17 cellular contexts compared by ENCODE assay signal in genomic region chr11:123421589-123421988, GRCh38. TPM values are rescaled to one million over a fixed set of nuclear protein-coding genes. Genes with fewer than 3 reads are reported as not detected.
DNase-seq lines count a peak whose midpoint lies in the region; ATAC-seq, FAIRE-seq and TF ChIP-seq lines count a peak whose summit lies in the region.
"Had no signal": no experiment of that assay in that cellular context is flagged by ENCODE, and none has a peak within 500 bp of the region (broad histone marks: within the 10 kb centered on the region; RNA-seq: fewer than 3 reads in every experiment).

No MANE protein-coding gene starts in this region.

- no peaks in the 10 kb centered on the region for H3K9me1 ChIP-seq in K562 (ENCODE audit: control insufficient read depth, insufficient read depth, low read length)

- H3K79me2 ChIP-seq in K562 (ENCODE audit: control insufficient read depth, insufficient read depth, low read length): no peaks in the 10 kb centered on the region

- CTCF ChIA-PET in K562 (lab: Yijun Ruan, JAX; ENCODE audit: low intra/inter-chr PET ratio): no interaction called here
- CTCF ChIA-PET in activated CD4-positive, alpha-beta T cell treated with anti-CD3 and anti-CD28 coated beads for 36 hours (lab: Charles Lee): interaction anchor here (0.6 to 1.1 kb wide), 3 partner anchors 10 to 135 kb away, joined by 3 to 4 read pairs (median 3); no protein-coding TSS in a partner anchor
- CTCF ChIA-PET in activated naive CD4-positive, alpha-beta T cell treated with anti-CD3 and anti-CD28 coated beads for 36 hours (lab: Charles Lee): interaction anchor here (1.1 kb wide), 1 partner anchor 14 kb away, joined by 5 read pairs; no protein-coding TSS in a partner anchor

- POLR2A ChIA-PET in K562 (lab: Yijun Ruan, JAX): no interaction called here
- POLR2A ChIA-PET in activated CD4-positive, alpha-beta T cell treated with anti-CD3 and anti-CD28 coated beads for 36 hours (lab: Charles Lee): no interaction called here

- H3K9me3 Mint-ChIP-seq in activated CD4-positive, alpha-beta T cell treated with anti-CD3 and anti-CD28 coated beads for 36 hours (ENCODE audit: low read depth): no peaks in the 10 kb centered on the region
- no peaks in the 10 kb centered on the region for H3K9me3 Mint-ChIP-seq in activated naive CD4-positive, alpha-beta T cell treated with anti-CD3 and anti-CD28 coated beads for 36 hours
- H3K9me3 Mint-ChIP-seq: CD8-positive, alpha-beta T cell; IgD-negative memory B cell had no signal

- no peak overlapping the region for H3K9ac ChIP-seq in K562 (ENCODE audit: insufficient read depth in 1 of 2, low read depth in 2 of 2, low read length in 2 of 2)

- TF ChIP-seq EP300 in K562 (IDR thresholded peaks at IDR 0.05; ENCODE audit: low read length): no peak

- H2AFZ ChIP-seq in K562 (ENCODE audit: low read depth, low read length): no peak overlapping the region

- TF ChIP-seq CTCF in K562 (IDR thresholded peaks at IDR 0.05 in 2 of 3, conservative IDR thresholded peaks at IDR 0.05 in 1 of 3; ENCODE audit: insufficient read depth in 2 of 3, low read depth in 1 of 3, low read length in 3 of 3): no peak

- WGBS in K562 (ENCODE audit: insufficient coverage, low coverage, missing lambda C conversion rate): 7% methylated on average over 1 of the region's 1 CpG

- no peaks in the 10 kb centered on the region for H3K4me1 ChIP-seq in K562 (replicated peaks in 1 of 2; ENCODE audit: control insufficient read depth in 2 of 2, insufficient read depth in 2 of 2, low read length in 2 of 2)

- BruUV-seq in K562 (replicated peaks; lab: Mats Ljungman, UMichigan): no TSS peak

- no peak overlapping the region for H3K27ac ChIP-seq in K562 (ENCODE audit: extremely low read depth, low read depth, low read length)
- H3K27ac ChIP-seq: SJCRH30 had no signal

- H4K20me1 ChIP-seq in K562 (replicated peaks; ENCODE audit: control insufficient read depth, insufficient read depth, low read length): no peaks in the 10 kb centered on the region

- H3K36me3 Mint-ChIP-seq in activated CD4-positive, alpha-beta T cell treated with anti-CD3 and anti-CD28 coated beads for 36 hours (ENCODE audit: low read depth): no peaks in the 10 kb centered on the region
- H3K36me3 Mint-ChIP-seq in activated naive CD4-positive, alpha-beta T cell treated with anti-CD3 and anti-CD28 coated beads for 36 hours (ENCODE audit: low read depth): no peaks in the 10 kb centered on the region
- H3K36me3 Mint-ChIP-seq: CD8-positive, alpha-beta T cell; IgD-negative memory B cell had no signal

- ATAC-seq in K562: no peak
- no peak for ATAC-seq in activated CD4-positive, alpha-beta T cell treated with anti-CD3 and anti-CD28 coated beads for 36 hours
- ATAC-seq: CD8-positive, alpha-beta T cell had no signal

- no peak for TF ChIP-seq POLR2A in K562 (conservative IDR thresholded peaks at IDR 0.05)

- H3K27me3 Mint-ChIP-seq in activated CD4-positive, alpha-beta T cell treated with anti-CD3 and anti-CD28 coated beads for 36 hours: peaks cover 16% of the 10 kb centered on the region
- peaks cover 22% of the 10 kb centered on the region for H3K27me3 Mint-ChIP-seq in activated naive CD4-positive, alpha-beta T cell treated with anti-CD3 and anti-CD28 coated beads for 36 hours (ENCODE audit: low read depth)

- H3K9me3 ChIP-seq in K562 (replicated peaks; ENCODE audit: control insufficient read depth, insufficient read depth, low read depth, low read length): no peaks in the 10 kb centered on the region
- H3K9me3 ChIP-seq: SJCRH30 had no signal

- FAIRE-seq in GM19239 (lab: Jason Lieb, UNC): peak; percentile 68
- no peak for FAIRE-seq in K562 (lab: Jason Lieb, UNC)
- FAIRE-seq: A204.1 had no signal

- DNase-seq in AML-193 (lab: John Stamatoyannopoulos, UW) (peak; percentile 82 to 86), GM19239 (ENCODE audit: insufficient read length, low spot score) (no peak), NOMO-1 treated with DMSO at 0.1 percent for 48 hours (lab: John Stamatoyannopoulos, UW; ENCODE audit: unreplicated experiment) (peak; percentile 86), K562 (ENCODE audit: extremely low read depth in 1 of 4, low spot score in 3 of 4) (no peak)
- no peak for DNase-seq in activated CD8-positive, alpha-beta memory T cell treated with anti-CD3 and anti-CD28 coated beads, Interleukin-2, amount 50 U/mL, for 48 hours
- no peak for DNase-seq in activated CD4-positive, alpha-beta T cell treated with anti-CD3 and anti-CD28 coated beads for 36 hours
- no peak for DNase-seq in activated naive CD4-positive, alpha-beta T cell treated with Interleukin-2 at 50 U/mL for 16 hours
- DNase-seq in activated naive CD4-positive, alpha-beta T cell treated with anti-CD3 and anti-CD28 coated beads for 36 hours: no peak
- DNase-seq: CD8-positive, alpha-beta T cell; HCEC 1CT; NCI-H1105 treated with DMSO at 0.1 percent for 48 hours; NCI-H187; NCI-H446 treated with DMSO at 0.1 percent for 48 hours; NCI-H748 treated with DMSO at 0.1 percent for 48 hours; SJCRH30 had no signal

- H3K4me1 Mint-ChIP-seq in activated CD4-positive, alpha-beta T cell treated with anti-CD3 and anti-CD28 coated beads for 36 hours: peaks cover 2% of the 10 kb centered on the region
- H3K4me1 Mint-ChIP-seq in activated naive CD4-positive, alpha-beta T cell treated with anti-CD3 and anti-CD28 coated beads for 36 hours (ENCODE audit: low read depth): no peaks in the 10 kb centered on the region

- no peak overlapping the region for H3K4me2 ChIP-seq in K562 (ENCODE audit: insufficient read depth, low read length)

- H3K27ac Mint-ChIP-seq in activated CD4-positive, alpha-beta T cell treated with anti-CD3 and anti-CD28 coated beads for 36 hours: no peak overlapping the region
- H3K27ac Mint-ChIP-seq in activated naive CD4-positive, alpha-beta T cell treated with anti-CD3 and anti-CD28 coated beads for 36 hours: no peak overlapping the region
- H3K27ac Mint-ChIP-seq: CD8-positive, alpha-beta T cell; IgD-negative memory B cell had no signal

- in situ Hi-C loops in K562 (cut with MboI): no loop called here

- TF ChIP-seq RAD21 in K562 (CRISPR knock-in tag; conservative IDR thresholded peaks at IDR 0.05 in 1 of 2, IDR thresholded peaks at IDR 0.05 in 1 of 2): no peak

- no peak overlapping the region for H3K4me3 Mint-ChIP-seq in activated CD4-positive, alpha-beta T cell treated with anti-CD3 and anti-CD28 coated beads for 36 hours
- no peak overlapping the region for H3K4me3 Mint-ChIP-seq in activated naive CD4-positive, alpha-beta T cell treated with anti-CD3 and anti-CD28 coated beads for 36 hours
- H3K4me3 Mint-ChIP-seq: CD8-positive, alpha-beta T cell; IgD-negative memory B cell had no signal

- intact Hi-C loops in K562 (cut with micrococcal nuclease): no loop called here
- intact Hi-C loops in activated CD4-positive, alpha-beta T cell treated with anti-CD3 and anti-CD28 coated beads for 36 hours (cut with DNase I, micrococcal nuclease): no loop called here
- intact Hi-C loops in activated naive CD4-positive, alpha-beta T cell treated with anti-CD3 and anti-CD28 coated beads for 36 hours (cut with micrococcal nuclease): no loop called here

- H3K4me3 ChIP-seq in K562: no peak overlapping the region
- H3K4me3 ChIP-seq: SJCRH30 had no signal

- no peaks in the 10 kb centered on the region for H3K27me3 ChIP-seq in K562 (ENCODE audit: control insufficient read depth in 2 of 2, insufficient read depth in 2 of 2, low read length in 2 of 2)
- H3K27me3 ChIP-seq: SJCRH30 had no signal

- H3K36me3 ChIP-seq in K562 (ENCODE audit: control insufficient read depth, insufficient read depth, low read length): no peaks in the 10 kb centered on the region
- H3K36me3 ChIP-seq: SJCRH30 had no signal

TF ChIP-seq in K562, 482 proteins besides CTCF, POLR2A, EP300 and RAD21 (continues in another document):
- no peak for TF ChIP-seq CEBPG (CRISPR knock-in tag; IDR thresholded peaks at IDR 0.05)
- peak in 1 of 2 experiments; percentile 52; a peak in 1 of 4 replicates for TF ChIP-seq CEBPG (tag; conservative IDR thresholded peaks at IDR 0.05 in 1 of 2, IDR thresholded peaks at IDR 0.05 in 1 of 2)
- no peak for TF ChIP-seq E2F1 (CRISPR knock-in tag; IDR thresholded peaks at IDR 0.05)
- TF ChIP-seq EP400 (IDR thresholded peaks at IDR 0.05): no peak

RNA-seq across cellular contexts. Expression of gene GRAMD1B, which starts 8.5 kb away (rescaled TPM):
- total RNA-seq in K562 (2011; cell fraction: chromatin; rRNA removed; ENCODE audit: low replicate concordance): not detected in 2 replicates
- not detected in 2 replicates for total RNA-seq in K562 (2011; cell fraction: nucleolus; rRNA removed)
- not detected in 2 replicates for total RNA-seq in K562 (2011; cell fraction: nucleoplasm; rRNA removed)
- total RNA-seq in K562 (2014; rRNA removed) (not detected in 2 replicates), K562 (2014; rRNA removed; fragmentation: Illumina TruSeq; extraction: Trizol) (not detected in 2 replicates), K562 (2015; rRNA removed; fragmentation: Illumina TruSeq; extraction: Trizol) (not detected in 2 replicates), K562 (2021) (0.31 TPM in 2 replicates)
- polyA plus RNA-seq in K562 (2011; rRNA removed) (not detected in 2 replicates), K562 (2014; fragmentation: Illumina TruSeq; extraction: Trizol) (not detected in 2 replicates), K562 (2014; fragmentation: Nextera tagmentation; extraction: Ambion mirVana) (not detected), K562 (2014; rRNA removed) (not detected in 2 replicates)
- not detected in 2 replicates for polyA plus RNA-seq in K562 (2011; cell fraction: cytosol; rRNA removed)
- not detected in 2 replicates for polyA plus RNA-seq in K562 (2011; cell fraction: nucleus; rRNA removed)
- polyA plus RNA-seq in K562 (2012): 0.03 and 0.19 TPM in 2 replicates
- not detected in 2 replicates for polyA minus RNA-seq in K562 (2011; rRNA and poly(A)+ RNA removed)
- polyA minus RNA-seq in K562 (2011; cell fraction: cytosol; rRNA and poly(A)+ RNA removed): 0.10 and 2.9 TPM in 2 replicates
- polyA minus RNA-seq in K562 (2011; cell fraction: nucleus; rRNA and poly(A)+ RNA removed): 0.11 and 0.27 TPM in 2 replicates
- total RNA-seq in activated CD4-positive, alpha-beta T cell treated with anti-CD3 and anti-CD28 coated beads for 36 hours: 10 to 100 TPM; 38.6 to 45.7 TPM
- 10 to 100 TPM; 43.7 to 47.2 TPM for total RNA-seq in activated naive CD4-positive, alpha-beta T cell treated with anti-CD3 and anti-CD28 coated beads for 36 hours
- polyA plus RNA-seq: IgD-negative memory B cell had no signal

Comparison
In these comparisons a context has a peak if more than half of its experiments do, and no peak if none do; other contexts are left out.
1. DNase-seq: peak in AML-193 (2 of 2) and NOMO-1 treated with DMSO at 0.1 percent for 48 hours (single experiment); none in GM19239 (single experiment), K562 (0 of 4), activated CD8-positive, alpha-beta memory T cell treated with anti-CD3 and anti-CD28 coated beads, Interleukin-2, amount 50 U/mL, for 48 hours (single experiment), activated CD4-positive, alpha-beta T cell treated with anti-CD3 and anti-CD28 coated beads for 36 hours (single experiment), activated naive CD4-positive, alpha-beta T cell treated with Interleukin-2 at 50 U/mL for 16 hours (single experiment) and activated naive CD4-positive, alpha-beta T cell treated with anti-CD3 and anti-CD28 coated beads for 36 hours (single experiment).
2. RNA of gene GRAMD1B, which starts 8.5 kb away (total RNA-seq): 43.7 to 47.2 TPM in activated naive CD4-positive, alpha-beta T cell treated with anti-CD3 and anti-CD28 coated beads for 36 hours and 38.6 to 45.7 TPM in activated CD4-positive, alpha-beta T cell treated with anti-CD3 and anti-CD28 coated beads for 36 hours; 0.31 TPM in K562; every median in the first group is over 10 times any median in the second.